In genomic region chr2:46621499-46621898, GRCh38 we compare ENCODE assay signal across 23 cellular contexts. TPM values are rescaled to one million over a fixed set of nuclear protein-coding genes. Genes with fewer than 3 reads are reported as not detected.
DNase-seq lines count a peak whose midpoint lies in the region; ATAC-seq and TF ChIP-seq lines count a peak whose summit lies in the region.
"Had no signal": no experiment of that assay in that cellular context is flagged by ENCODE, and none has a peak within 500 bp of the region (broad histone marks: within the 10 kb centered on the region; RNA-seq: fewer than 3 reads in every experiment).

No MANE protein-coding gene starts in this region.

- intact Hi-C loops in CD4-positive, alpha-beta T cell (cut with DNase I, micrococcal nuclease): no loop called here

- no peaks in the 10 kb centered on the region for H3K27me3 ChIP-seq in CD4-positive, alpha-beta T cell (ENCODE audit: control insufficient read depth, insufficient read depth, low read length)
- H3K27me3 ChIP-seq: BE2C; BLaER1 treated with 17β-estradiol and CSF1 and Interleukin-3, amounts not matched to agents 10 nM and 100 nM had no signal

- H3K4me1 Mint-ChIP-seq in activated T-cell treated with anti-CD3 and anti-CD28 coated beads, Interleukin-2, amount 50 U/mL, for 72 hours (ENCODE audit: low read depth): peaks cover 12% of the 10 kb centered on the region
- H3K4me1 Mint-ChIP-seq in CD4-positive, alpha-beta T cell (ENCODE audit: low read depth): peaks cover 38% of the 10 kb centered on the region
- H3K4me1 Mint-ChIP-seq in T-helper 17 cell: peaks cover 20% of the 10 kb centered on the region
- H3K4me1 Mint-ChIP-seq in nephron: peaks cover 11% of the 10 kb centered on the region

- CTCF ChIA-PET in CD4-positive, alpha-beta T cell (lab: Charles Lee): no interaction called here

- peaks cover 10 to 11% of the 10 kb centered on the region in 2 donors for H3K36me3 Mint-ChIP-seq in activated T-cell treated with anti-CD3 and anti-CD28 coated beads, Interleukin-2, amount 50 U/mL, for 72 hours (ENCODE audit: insufficient read depth in 2 of 2)
- peaks cover 75% of the 10 kb centered on the region for H3K36me3 Mint-ChIP-seq in CD4-positive, alpha-beta T cell (ENCODE audit: low read depth)
- H3K36me3 Mint-ChIP-seq in T-helper 17 cell (ENCODE audit: low read depth) (peaks cover 17% of the 10 kb centered on the region), nephron (ENCODE audit: low read depth) (peaks cover 39% of the 10 kb centered on the region)

- no peaks in the 10 kb centered on the region for H3K27me3 Mint-ChIP-seq in activated T-cell treated with anti-CD3 and anti-CD28 coated beads, Interleukin-2, amount 50 U/mL, for 72 hours (ENCODE audit: low read depth)
- no peaks in the 10 kb centered on the region for H3K27me3 Mint-ChIP-seq in CD4-positive, alpha-beta T cell
- no peaks in the 10 kb centered on the region for H3K27me3 Mint-ChIP-seq in T-helper 17 cell
- no peaks in the 10 kb centered on the region for H3K27me3 Mint-ChIP-seq in nephron (ENCODE audit: low read depth)

- H3K9me3 ChIP-seq in CD4-positive, alpha-beta T cell (ENCODE audit: control insufficient read depth, low read length): no peaks in the 10 kb centered on the region
- no peaks in the 10 kb centered on the region for H3K9me3 ChIP-seq in T-helper 17 cell (ENCODE audit: control insufficient read depth, low read length, poor library complexity, severe bottlenecking)
- H3K9me3 ChIP-seq: A549; BE2C; BLaER1 treated with 17β-estradiol and CSF1 and Interleukin-3, amounts not matched to agents 10 nM and 100 nM; Caco-2 had no signal

- POLR2A ChIA-PET in CD4-positive, alpha-beta T cell (lab: Charles Lee): no interaction called here

- no peaks in the 10 kb centered on the region for H3K9me3 Mint-ChIP-seq in activated T-cell treated with anti-CD3 and anti-CD28 coated beads, Interleukin-2, amount 50 U/mL, for 72 hours
- H3K9me3 Mint-ChIP-seq in CD4-positive, alpha-beta T cell: no peaks in the 10 kb centered on the region
- no peaks in the 10 kb centered on the region for H3K9me3 Mint-ChIP-seq in nephron
- H3K9me3 Mint-ChIP-seq: CD14-positive monocyte; CD8-positive, alpha-beta T cell had no signal

- no peak for ATAC-seq in activated T-cell treated with anti-CD3 and anti-CD28 coated beads, Interleukin-2, amount 50 U/mL, for 72 hours (replicated peaks in 1 of 2)
- no peak for ATAC-seq in CD4-positive, alpha-beta T cell (ENCODE audit: poor library complexity)
- no peak for ATAC-seq in T-helper 17 cell
- ATAC-seq in GM21737 (IDR thresholded peaks at IDR 0.05; ENCODE audit: unreplicated experiment): no peak
- ATAC-seq: A549; CD8-positive, alpha-beta T cell had no signal

- no peak for TF ChIP-seq CTCF in CD4-positive, alpha-beta T cell (IDR thresholded peaks at IDR 0.05)
- TF ChIP-seq CTCF in nephron (IDR thresholded peaks at IDR 0.05; ENCODE audit: unreplicated experiment in 3 of 3): no peak

- no peak overlapping the region for H3K27ac ChIP-seq in CD4-positive, alpha-beta T cell (ENCODE audit: low read depth, low read length)
- H3K27ac ChIP-seq: A549; BLaER1 treated with 17β-estradiol and CSF1 and Interleukin-3, amounts not matched to agents 10 nM and 100 nM; GM23248 had no signal

- no peak for DNase-seq in activated T-cell treated with anti-CD3 and anti-CD28 coated beads, Interleukin-2, amount 50 U/mL, for 72 hours
- no peak for DNase-seq in activated T-cell treated with anti-CD3 and anti-CD28 coated beads, Interleukin-2, amount 50 U/mL, for 1 hour
- DNase-seq in CD4-positive, alpha-beta T cell: no peak
- no peak for DNase-seq in T-helper 17 cell
- no peak for DNase-seq in stimulated activated CD4-positive, alpha-beta T cell treated with anti-CD3 and anti-CD28 coated beads, Interleukin-12 subunit alpha, Interleukin-12 subunit beta, amount 100 ng/mL, for 4 hours
- no peak for DNase-seq in EL
- DNase-seq: 8988T; ACHN; AML-193; BE2C; Caco-2; CD8-positive, alpha-beta T cell; DMS 273 treated with DMSO at 0.1 percent for 48 hours; DMS79; GF-D8; GM23248; H7; HCEC 1CT had no signal

- no peak overlapping the region for H3K4me3 Mint-ChIP-seq in activated T-cell treated with anti-CD3 and anti-CD28 coated beads, Interleukin-2, amount 50 U/mL, for 72 hours
- peak overlapping the region; percentile 5 for H3K4me3 Mint-ChIP-seq in CD4-positive, alpha-beta T cell
- H3K4me3 Mint-ChIP-seq in T-helper 17 cell: no peak overlapping the region
- peak overlapping the region; percentile 2 to 8 (median 7) for H3K4me3 Mint-ChIP-seq in nephron
- H3K4me3 Mint-ChIP-seq: CD14-positive monocyte; CD8-positive, alpha-beta T cell had no signal

- peak overlapping the region; percentile 58 for H3K27ac Mint-ChIP-seq in activated T-cell treated with anti-CD3 and anti-CD28 coated beads, Interleukin-2, amount 50 U/mL, for 72 hours
- peak overlapping the region; percentile 2 for H3K27ac Mint-ChIP-seq in CD4-positive, alpha-beta T cell
- H3K27ac Mint-ChIP-seq in T-helper 17 cell: peak overlapping the region; percentile 78
- H3K27ac Mint-ChIP-seq in nephron: no peak overlapping the region

RNA-seq across cellular contexts. Expression of gene CRIPT, which starts 4.5 kb away (rescaled TPM):
- 1 to 10 TPM; 7.3 to 7.9 TPM for total RNA-seq in activated T-cell treated with anti-CD3 and anti-CD28 coated beads, Interleukin-2, amount 50 U/mL, for 72 hours
- 10 to 100 TPM; 15.6 TPM for total RNA-seq in CD4-positive, alpha-beta T cell
- 10 to 100 TPM; 13.5 to 14.7 TPM for total RNA-seq in T-helper 17 cell

RNA-seq across cellular contexts. Expression of gene PIGF, which starts 4.7 kb away (rescaled TPM):
- 10 to 100 TPM; 32.1 to 35.2 TPM for total RNA-seq in activated T-cell treated with anti-CD3 and anti-CD28 coated beads, Interleukin-2, amount 50 U/mL, for 72 hours
- total RNA-seq in CD4-positive, alpha-beta T cell: 1 to 10 TPM; 5.1 to 7.9 TPM
- 10 to 100 TPM; 12.1 to 12.6 TPM for total RNA-seq in T-helper 17 cell

Comparison
In these comparisons a context has a peak if more than half of its experiments do, and no peak if none do; other contexts are left out.
1. H3K27ac Mint-ChIP-seq: peak in activated T-cell treated with anti-CD3 and anti-CD28 coated beads, Interleukin-2, amount 50 U/mL, for 72 hours (single experiment), CD4-positive, alpha-beta T cell (single experiment) and T-helper 17 cell (single experiment); none in nephron (0 of 3).
2. H3K4me3 Mint-ChIP-seq: peak in CD4-positive, alpha-beta T cell (single experiment) and nephron (3 of 3); none in activated T-cell treated with anti-CD3 and anti-CD28 coated beads, Interleukin-2, amount 50 U/mL, for 72 hours (0 of 2) and T-helper 17 cell (single experiment).